20 cellular contexts compared by ENCODE assay signal in genomic region chrX:32010157-32010656, GRCh38.
DNase-seq lines count a peak whose midpoint lies in the region; ATAC-seq, FAIRE-seq and TF ChIP-seq lines count a peak whose summit lies in the region.
"Had no signal": no experiment of that assay in that cellular context is flagged by ENCODE, and none has a peak within 500 bp of the region (broad histone marks: within the 10 kb centered on the region; RNA-seq: fewer than 3 reads in every experiment).

No MANE protein-coding gene starts in this region.

- 11% methylated on average over 7 of the region's 7 CpGs for WGBS in A549 (ENCODE audit: missing lambda C conversion rate)
- 37% methylated on average over 7 of the region's 7 CpGs for WGBS in right lobe of liver (ENCODE audit: insufficient coverage, low coverage, low lambda C conversion rate, missing lambda C conversion rate)

- TF ChIP-seq EP300 in A549 (IDR thresholded peaks at IDR 0.05), result no peak

- H3K36me3 ChIP-seq in right lobe of liver, result no peaks in the 10 kb centered on the region
- no peaks in the 10 kb centered on the region for H3K36me3 ChIP-seq in MG63
- H3K36me3 ChIP-seq: HAP-1 had no signal

- TF ChIP-seq RAD21 in A549 (conservative IDR thresholded peaks at IDR 0.05 in 1 of 2, IDR thresholded peaks at IDR 0.05 in 1 of 2), result no peak

- peak; percentile 51 for FAIRE-seq in A549 (lab: Jason Lieb, UNC)
- FAIRE-seq: G401.6, GM12891, GM19239, K562 had no signal

- in situ Hi-C loops in G401 (cut with HindIII; ENCODE audit: low sequenced_read_pairs), result no loop called here

- TF ChIP-seq POLR2A in A549 (IDR thresholded peaks at IDR 0.05; ENCODE audit: low read length) (no peak), right lobe of liver (IDR thresholded peaks at IDR 0.05) (no peak)

- H3K4me1 ChIP-seq in A549 (no peaks in the 10 kb centered on the region), right lobe of liver (no peaks in the 10 kb centered on the region)
- H3K4me1 ChIP-seq: HAP-1 had no signal

- POLR2A ChIA-PET in A549 (lab: Yijun Ruan, JAX), result no interaction called here

- no peak for ATAC-seq in A549
- peak; percentile 82 to 94 (median 90) for ATAC-seq in right lobe of liver
- ATAC-seq: K562 had no signal

- CTCF ChIA-PET in A549 (lab: Yijun Ruan, JAX), result no interaction called here

- intact Hi-C loops in right lobe of liver (cut with DNase I), result no loop called here

- H3K4me3 ChIP-seq in A549 (no peak overlapping the region), right lobe of liver (no peak overlapping the region), MG63 (no peak overlapping the region)
- H3K4me3 ChIP-seq: GM23248, HAP-1, K562 had no signal

- no peaks in the 10 kb centered on the region for H3K27me3 ChIP-seq in right lobe of liver
- no peaks in the 10 kb centered on the region for H3K27me3 ChIP-seq in MG63

- TF ChIP-seq CTCF in A549 (IDR thresholded peaks at IDR 0.05) (no peak), right lobe of liver (IDR thresholded peaks at IDR 0.05) (no peak)

- no peak overlapping the region for H3K27ac ChIP-seq in A549
- H3K27ac ChIP-seq in right lobe of liver, result no peak overlapping the region
- H3K27ac ChIP-seq: GM23248, HL-60 had no signal

- H3K9me3 ChIP-seq in A549 (no peaks in the 10 kb centered on the region), right lobe of liver (no peaks in the 10 kb centered on the region), MG63 (no peaks in the 10 kb centered on the region)
- H3K9me3 ChIP-seq: HAP-1 had no signal

- DNase-seq in A549 (ENCODE audit: low read depth in 1 of 2, low spot score in 1 of 2) (no peak), G401 (ENCODE audit: low spot score) (peak; percentile 40), cerebellar cortex (ENCODE audit: low spot score) (peak; percentile 28), right lobe of liver (peak in 1 of 3 donors; percentile 50), glomerular visceral epithelial cell (ENCODE audit: extremely low spot score) (no peak), Kasumi-1 (lab: John Stamatoyannopoulos, UW) (no peak), MG63 (no peak)
- DNase-seq: 8988T; CD4-positive, alpha-beta memory T cell; DMS153; DND-41; EL; GM23248; IMR-90 had no signal

- H3K4me2 ChIP-seq in A549, result no peak overlapping the region

TF ChIP-seq in A549, 52 proteins besides CTCF, POLR2A, EP300 and RAD21:
- TF ChIP-seq RFX5 (IDR thresholded peaks at IDR 0.05) (no peak), EHF (CRISPR knock-in tag; IDR thresholded peaks at IDR 0.05) (no peak), ESRRA (IDR thresholded peaks at IDR 0.05; ENCODE audit: borderline replicate concordance, low read length) (no peak)

Comparison
In these comparisons a context has a peak if more than half of its experiments do, and no peak if none do; other contexts are left out.
1. ATAC-seq: peak in right lobe of liver (4 of 4); none in A549 (0 of 2).
2. DNase-seq: peak in G401 (single experiment) and cerebellar cortex (single experiment); none in A549 (0 of 2), glomerular visceral epithelial cell (single experiment), Kasumi-1 (0 of 2) and MG63 (single experiment).